10 cellular contexts compared by ENCODE assay signal in the genomic region with DNA sequence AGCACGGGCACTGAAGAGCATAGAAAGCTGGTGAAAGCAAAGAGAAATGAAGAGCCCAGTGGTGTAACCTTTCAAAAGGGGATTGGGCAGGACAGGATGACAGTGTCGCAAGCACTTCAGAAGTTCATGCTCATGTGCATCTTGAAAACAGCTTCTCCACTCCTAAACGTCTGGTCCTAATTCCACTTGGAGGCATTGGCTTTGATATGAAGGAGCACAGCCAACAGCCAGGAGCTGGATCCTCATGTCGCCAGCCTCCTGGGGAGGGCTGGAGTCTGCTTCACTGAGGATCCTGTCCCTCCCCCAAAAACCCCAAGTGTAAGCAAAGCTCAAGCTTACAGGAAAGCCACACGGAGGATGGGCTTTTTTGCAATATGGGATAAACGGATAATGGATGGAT.
"Had no signal": no experiment of that assay in that cellular context is flagged by ENCODE, and none has a peak within 500 bp of the region (broad histone marks: within the 10 kb centered on the region; RNA-seq: fewer than 3 reads in every experiment).

No MANE protein-coding gene starts in this region.

- H3K9me3 ChIP-seq: pancreas, spleen, thoracic aorta had no signal

- H3K4me3 ChIP-seq: cardiac muscle cell, lung, pancreas, spleen, thoracic aorta had no signal

- H3K36me3 ChIP-seq: cardiac muscle cell, pancreas, spleen, thoracic aorta had no signal

- FAIRE-seq: islet of Langerhans, pancreas had no signal

- H3K27me3 ChIP-seq: cardiac muscle cell, pancreas had no signal

- DNase-seq: activated naive CD4-positive, alpha-beta T cell treated with anti-CD3 and anti-CD28 coated beads for 36 hours; activated T-cell treated with anti-CD3 and anti-CD28 coated beads for 4 hours; erythroblast; midbrain; pancreas; spleen had no signal

- H3K27ac ChIP-seq: cardiac muscle cell, pancreas, spleen, thoracic aorta had no signal

- H3K4me1 ChIP-seq: pancreas, spleen had no signal
